1 cellular context compared by ENCODE assay signal in genomic region chr6:82363368-82364086, GRCh38.
A peak's percentile ranks its signal among the peaks of the same experiment; 100 is the strongest.
TF ChIP-seq lines count a peak whose summit lies in the region.

TSS of gene TPBG (plus strand) at chr6:82363817. CDS start at chr6:82364962, 1,145 bp downstream.

TF ChIP-seq in SK-N-SH, 30 proteins besides CTCF, POLR2A, EP300 and RAD21 (continued from another document):
- TF ChIP-seq POLR2AphosphoS5 (IDR thresholded peaks at IDR 0.05; ENCODE audit: low read depth, low read length) = peak; percentile 75
- TF ChIP-seq TAF1 (IDR thresholded peaks at IDR 0.05; ENCODE audit: borderline replicate concordance, low read depth, low read length) = peak; percentile 93
- TF ChIP-seq NRF1 (IDR thresholded peaks at IDR 0.05; ENCODE audit: low read depth, low read length) = no peak
- no peak for TF ChIP-seq RCOR1 (IDR thresholded peaks at IDR 0.05; ENCODE audit: low read length)
- TF ChIP-seq PBX3 (IDR thresholded peaks at IDR 0.05) = peak; percentile 14; the same call in 1 of the 2 replicates
- TF ChIP-seq ELF1 (IDR thresholded peaks at IDR 0.05) = 0 out of 2 replicates have a peak, but pooled peaks have one; percentile 0
- no peak for TF ChIP-seq CHD2 (IDR thresholded peaks at IDR 0.05; ENCODE audit: low read length, partially characterized antibody)
- no peak for TF ChIP-seq RXRA (IDR thresholded peaks at IDR 0.05; ENCODE audit: borderline replicate concordance, low read depth)
- TF ChIP-seq FOSL2 (IDR thresholded peaks at IDR 0.05; ENCODE audit: borderline replicate concordance, low read depth) = no peak
